In the genomic region with DNA sequence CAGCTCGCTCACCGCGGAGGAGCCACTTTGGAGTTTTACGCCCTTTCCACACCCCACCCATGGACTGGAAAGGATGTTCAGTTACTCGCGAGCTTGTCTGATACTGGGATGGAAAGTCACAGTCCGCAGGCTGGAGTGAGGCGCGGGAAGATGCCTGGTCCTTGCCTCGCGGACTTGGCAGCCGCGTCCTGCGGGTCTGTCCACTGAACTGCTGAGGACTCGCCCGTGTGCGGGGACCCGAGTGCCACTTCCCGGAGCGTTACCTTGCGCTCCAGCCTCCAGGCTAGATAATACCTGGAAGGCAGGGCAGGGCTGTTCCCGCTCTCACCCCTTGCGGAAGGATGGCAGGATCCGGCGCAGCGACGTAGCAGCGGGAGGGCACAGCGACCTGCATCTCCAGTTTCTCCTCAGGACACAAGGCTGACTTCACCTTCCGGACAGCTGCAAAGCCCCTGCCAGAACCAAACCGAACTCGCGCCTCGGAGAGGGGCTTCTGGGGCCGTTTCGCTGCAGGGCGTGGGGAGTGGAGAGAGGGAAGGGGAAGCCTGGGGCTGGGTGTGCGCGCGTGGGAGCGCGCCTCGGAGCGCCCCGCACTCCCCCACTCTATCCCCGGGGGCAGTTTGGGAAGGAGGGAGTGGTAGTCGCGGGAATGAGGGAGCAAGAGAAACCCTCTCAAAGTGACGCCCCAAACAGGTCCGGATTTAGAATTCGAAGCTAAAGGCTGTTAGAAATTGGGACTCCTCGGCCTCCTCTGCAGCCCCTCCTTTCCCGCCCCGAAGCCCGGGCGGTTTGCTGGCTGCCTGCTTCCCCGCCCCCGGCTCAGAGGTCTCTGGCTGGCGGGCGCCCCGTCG, we compare ENCODE assay signal across 8 cellular contexts. TPM values are rescaled to one million over a fixed set of nuclear protein-coding genes. Genes with fewer than 3 reads are reported as not detected.
DNase-seq lines count a peak whose midpoint lies in the region.

KCNQ5 (plus strand) TSS at position 822 of the 851 bp plus-strand sequence.

- in situ Hi-C loops in T47D (cut with HindIII; ENCODE audit: low pct_unique_long_range_greater_than_20kb, low sequenced_read_pairs): no loop called here

- no peaks in the 10 kb centered on the region for H3K36me3 ChIP-seq in H7 (replicated peaks; ENCODE audit: control insufficient read depth, insufficient read depth, low read length)

- peak within 1 kb of the TSS; percentile 52 for H3K4me3 ChIP-seq in H7 (ENCODE audit: insufficient read depth, low read depth, low read length)

- peaks cover 54% of the 10 kb centered on the region for H3K27me3 ChIP-seq in H7 (ENCODE audit: control insufficient read depth, insufficient read depth, low read length)

- DNase-seq in DMS53 (lab: John Stamatoyannopoulos, UW): peak; percentile 81
- peak; percentile 73 for DNase-seq in H7
- peak; percentile 68 for DNase-seq in RPMI8226
- peak; percentile 9 to 33 for DNase-seq in T47D (ENCODE audit: low read depth in 1 of 2, low spot score in 1 of 2)
- peak; percentile 53 for DNase-seq in left kidney (ENCODE audit: low read depth, low spot score)
- peak in 2 of 3 experiments; percentile 13 to 30 for DNase-seq in stimulated activated CD4-positive, alpha-beta T cell treated with anti-CD3 and anti-CD28 coated beads, TNF-alpha, amount 100 ng/mL, for 24 hours (ENCODE audit: low read depth in 3 of 3)
- DNase-seq in NCI-H226: no peak
- DNase-seq in RKO (ENCODE audit: low spot score): no peak

RNA-seq across cellular contexts. Expression of gene KCNQ5, which starts in this region (rescaled TPM):
- 0.18 and 0.31 TPM in 2 replicates for total RNA-seq in H7 (2014; rRNA removed; shearing (Covaris generic))

Comparison
In these comparisons a context has a peak if more than half of its experiments do, and no peak if none do; other contexts are left out.
1. Peak in DNase-seq and H3K4me3 ChIP-seq in H7; RNA of the gene not detected or under 1 TPM.
2. DNase-seq: peak in DMS53 (single experiment), RPMI8226 (single experiment), T47D (2 of 2), left kidney (single experiment) and stimulated activated CD4-positive, alpha-beta T cell treated with anti-CD3 and anti-CD28 coated beads, TNF-alpha, amount 100 ng/mL, for 24 hours (2 of 3); none in NCI-H226 (single experiment) and RKO (single experiment).